In genomic region chr15:74027688-74028087, GRCh38 we compare ENCODE assay signal across 1 cellular context.
TF ChIP-seq lines count a peak whose summit lies in the region.

No MANE protein-coding gene starts in this region.

TF ChIP-seq in IMR-90, 13 proteins besides CTCF, POLR2A, EP300 and RAD21 (continued from another document):
- no peak for TF ChIP-seq ELK1 (IDR thresholded peaks at IDR 0.05; ENCODE audit: borderline replicate concordance, low read depth, low read length)
- no peak for TF ChIP-seq FOS (IDR thresholded peaks at IDR 0.05; ENCODE audit: low read depth, low read length)
- no peak for TF ChIP-seq RFX5 (IDR thresholded peaks at IDR 0.05; ENCODE audit: low read depth, low read length)
- no peak for TF ChIP-seq MAFK (IDR thresholded peaks at IDR 0.05; ENCODE audit: low read depth, low read length)
- no peak for TF ChIP-seq MXI1 (IDR thresholded peaks at IDR 0.05; ENCODE audit: borderline replicate concordance, low read depth, low read length)
